Comparison of ENCODE assay signal across 14 cellular contexts in the genomic region with DNA sequence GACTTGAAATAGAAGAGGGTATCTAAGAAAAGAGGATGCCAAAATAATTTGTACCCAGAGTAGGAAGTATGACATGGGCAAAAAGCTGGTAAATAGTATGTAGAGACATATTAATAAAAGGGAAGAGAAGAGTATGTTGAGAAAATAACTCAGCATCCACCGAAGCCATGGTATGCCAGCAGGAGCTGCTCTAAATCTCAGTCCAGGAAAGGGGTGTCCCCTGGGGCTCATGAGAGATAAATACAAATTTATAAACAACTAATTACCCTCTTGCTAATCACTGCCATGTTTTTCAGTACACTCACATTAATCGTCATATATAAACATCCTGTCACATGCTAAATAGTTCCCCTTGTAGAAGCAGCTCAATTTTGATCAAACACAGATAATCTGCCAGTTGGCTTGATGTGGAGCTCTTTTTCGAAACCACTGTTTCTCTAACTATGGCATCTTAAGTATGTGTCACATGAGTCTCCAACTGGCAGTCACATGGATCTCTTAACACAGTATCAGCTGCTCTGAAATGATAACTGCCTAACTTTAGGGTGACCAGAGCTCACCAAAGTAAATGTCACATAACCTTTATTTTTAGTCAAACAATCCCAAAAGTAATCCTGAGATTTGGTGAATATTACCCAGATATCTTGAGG. TPM values are rescaled to one million over a fixed set of nuclear protein-coding genes. Genes with fewer than 3 reads are reported as not detected.
A peak's percentile ranks its signal among the peaks of the same experiment; 100 is the strongest.
DNase-seq lines count a peak whose midpoint lies in the region; ATAC-seq and TF ChIP-seq lines count a peak whose summit lies in the region.
"Had no signal": no experiment of that assay in that cellular context is flagged by ENCODE, and none has a peak within 500 bp of the region (broad histone marks: within the 10 kb centered on the region; RNA-seq: fewer than 3 reads in every experiment).

No MANE protein-coding gene starts in this region.

- CTCF ChIA-PET in GM10248 (lab: Yijun Ruan, JAX) = interaction anchor here (0.7 to 1.7 kb wide), 7 partner anchors 10 to 69 kb away, joined by 3 to 6 read pairs (median 3); no protein-coding TSS in a partner anchor

- H3K27me3 ChIP-seq in right atrium auricular region = no peaks in the 10 kb centered on the region
- H3K27me3 ChIP-seq in transverse colon = no peaks in the 10 kb centered on the region
- H3K27me3 ChIP-seq: ascending aorta had no signal

- DNase-seq in Right ventricle myocardium inferior (ENCODE audit: missing footprints) = no peak
- DNase-seq in cardiac septum (ENCODE audit: low spot score) = no peak
- peak; percentile 70 for DNase-seq in choroid plexus epithelial cell (ENCODE audit: low read depth)
- no peak for DNase-seq in right atrium auricular region (ENCODE audit: low spot score)
- DNase-seq in SKM-1 treated with dmso at 0.1 percent for 144 hours (lab: John Stamatoyannopoulos, UW; ENCODE audit: unreplicated experiment) = no peak
- no peak for DNase-seq in transverse colon
- no peak for DNase-seq in pons (ENCODE audit: low spot score)
- no peak for DNase-seq in GM10248 (ENCODE audit: extremely low spot score)
- DNase-seq: activated CD4-positive, CD25-positive, alpha-beta regulatory T cell; DMS79 treated with DMSO at 0.1 percent for 48 hours; NCI-H446; substantia nigra had no signal

- TF ChIP-seq POLR2A in transverse colon (IDR thresholded peaks at IDR 0.05) = no peak

- ATAC-seq in Right ventricle myocardium inferior = peak; percentile 87

- in situ Hi-C loops in transverse colon (cut with MboI; ENCODE audit: low pct_ligation_motif_present in 1 of 4, low pct_unique_long_range_greater_than_20kb in 1 of 4, low sequenced_read_pairs in 3 of 4) = no loop called here

- H3K36me3 ChIP-seq in right atrium auricular region = no peaks in the 10 kb centered on the region
- H3K36me3 ChIP-seq in transverse colon = no peaks in the 10 kb centered on the region
- H3K36me3 ChIP-seq: ascending aorta had no signal

- H3K4me1 ChIP-seq in right atrium auricular region (peaks cover 0 to 43% of the 10 kb centered on the region in 2 donors), transverse colon (peaks cover 0 to 19% (median 5%) of the 10 kb centered on the region in 4 donors)
- H3K4me1 ChIP-seq: ascending aorta had no signal

- peak overlapping the region; percentile 75 to 77 for H3K27ac ChIP-seq in right atrium auricular region
- H3K27ac ChIP-seq in transverse colon = no peak overlapping the region
- H3K27ac ChIP-seq: ascending aorta had no signal

- POLR2A ChIA-PET in GM10248 (lab: Yijun Ruan, JAX) = no interaction called here

- H3K9me3 ChIP-seq in right atrium auricular region = no peaks in the 10 kb centered on the region
- H3K9me3 ChIP-seq in transverse colon = no peaks in the 10 kb centered on the region
- H3K9me3 ChIP-seq: ascending aorta had no signal

- intact Hi-C loops in Right ventricle myocardium inferior (cut with DNase I) (no loop called here), cardiac septum (cut with DNase I) (loop anchor here (5.0 kb wide), 1 partner anchor 33 kb away; a partner anchor contains a TSS), transverse colon (cut with DNase I; ENCODE audit: low total_unique reads) (no loop called here)

- no peak for TF ChIP-seq EP300 in transverse colon (IDR thresholded peaks at IDR 0.05; ENCODE audit: low read depth)

- H3K4me3 ChIP-seq in choroid plexus epithelial cell (ENCODE audit: low read depth, low read length) (no peak overlapping the region), right atrium auricular region (no peak overlapping the region), transverse colon (no peak overlapping the region)
- H3K4me3 ChIP-seq: ascending aorta, lung had no signal

- TF ChIP-seq CTCF in choroid plexus epithelial cell (conservative IDR thresholded peaks at IDR 0.05; ENCODE audit: low read depth, low read length) (no peak), right atrium auricular region (IDR thresholded peaks at IDR 0.05) (no peak), transverse colon (IDR thresholded peaks at IDR 0.05) (no peak), GM10248 (IDR thresholded peaks at IDR 0.05; ENCODE audit: control extremely low read depth, extremely low read depth, low read depth, missing control alignments) (no peak)

- 72 to 89% methylated on average over 3 of the region's 3 CpGs for WGBS in transverse colon (ENCODE audit: low coverage in 1 of 2), 2 donors

RNA-seq across cellular contexts. Expression of a gene that starts 31.9 kb away (rescaled TPM):
- total RNA-seq in Right ventricle myocardium inferior (117 TPM), cardiac septum (173 TPM), right atrium auricular region (100 to 1,000 TPM in 1 of 2 donors, 10 to 100 TPM in 1; 80.5 to 111 TPM), transverse colon (10 to 100 TPM; 15.7 to 58.4 (median 37.9) TPM)

Comparison
In these comparisons a context has a peak if more than half of its experiments do, and no peak if none do; other contexts are left out.
1. H3K27ac ChIP-seq: peak in right atrium auricular region (2 of 2); none in transverse colon (0 of 4).